Comparison of ENCODE assay signal across 19 cellular contexts in genomic region chr4:148072789-148073188, GRCh38.
DNase-seq lines count a peak whose midpoint lies in the region; TF ChIP-seq lines count a peak whose summit lies in the region.
"Had no signal": no experiment of that assay in that cellular context is flagged by ENCODE, and none has a peak within 500 bp of the region (broad histone marks: within the 10 kb centered on the region; RNA-seq: fewer than 3 reads in every experiment).

No MANE protein-coding gene starts in this region.

- no peak overlapping the region for H2BK12ac ChIP-seq in neuronal stem cell (ENCODE audit: low read length)

- H3K27ac ChIP-seq in coronary artery (no peak overlapping the region), neuronal stem cell (replicated peaks; ENCODE audit: low read length) (no peak overlapping the region)
- H3K27ac ChIP-seq: 22Rv1, BLaER1, C4-2B had no signal

- no peak overlapping the region for H3K4ac ChIP-seq in neuronal stem cell (ENCODE audit: low read length)

- no peak overlapping the region for H3K4me2 ChIP-seq in neuronal stem cell (ENCODE audit: insufficient read depth, low read length, poor library complexity, severe bottlenecking)
- H3K4me2 ChIP-seq: BLaER1, GM23338 had no signal

- peak; percentile 33 for DNase-seq in activated CD8-positive, alpha-beta memory T cell treated with anti-CD3 and anti-CD28 coated beads for 24 hours
- DNase-seq in activated CD8-positive, alpha-beta memory T cell treated with anti-CD3 and anti-CD28 coated beads, Interleukin-2, amount 50 U/mL, for 48 hours, result no peak
- DNase-seq in coronary artery (ENCODE audit: low spot score) (peak; percentile 62), neuronal stem cell (ENCODE audit: low spot score) (no peak), MCF 10A (ENCODE audit: unreplicated experiment) (no peak), inferior parietal cortex (ENCODE audit: extremely low spot score) (no peak)
- DNase-seq: CD4-positive, CD25-positive, alpha-beta regulatory T cell; CD8-positive, alpha-beta memory T cell; DMS 273 treated with DMSO at 0.1 percent for 48 hours; DMS79; EL; GDM1; H9 had no signal

- H3K27me3 Mint-ChIP-seq in MCF 10A (ENCODE audit: insufficient read depth, unreplicated experiment), result no peaks in the 10 kb centered on the region
- H3K27me3 Mint-ChIP-seq: B cell; CD4-positive, CD25-positive, alpha-beta regulatory T cell; CD8-positive, alpha-beta memory T cell had no signal

- H3K4me1 ChIP-seq in neuronal stem cell (ENCODE audit: control insufficient read depth in 2 of 2, insufficient read depth in 1 of 2, low read depth in 1 of 2, low read length in 2 of 2), result no peaks in the 10 kb centered on the region

- H2AFZ ChIP-seq in neuronal stem cell (ENCODE audit: low read length), result no peak overlapping the region
- H2AFZ ChIP-seq: GM23338 had no signal

- intact Hi-C loops in MCF 10A (cut with micrococcal nuclease), result no loop called here

- H3K27me3 ChIP-seq in neuronal stem cell (ENCODE audit: control insufficient read depth in 3 of 3, insufficient read depth in 3 of 3, low read depth in 1 of 3, low read length in 3 of 3), result no peaks in the 10 kb centered on the region
- H3K27me3 ChIP-seq: BLaER1 had no signal

- no peak overlapping the region for H3K9ac ChIP-seq in neuronal stem cell (ENCODE audit: low read depth, low read length, poor library complexity)
- H3K9ac ChIP-seq: BLaER1 had no signal

- no peak overlapping the region for H2BK5ac ChIP-seq in neuronal stem cell (ENCODE audit: low read length)

- peaks cover 0 to 14% of the 10 kb centered on the region in 2 donors for H3K9me3 ChIP-seq in neuronal stem cell (replicated peaks in 1 of 2; ENCODE audit: control insufficient read depth in 2 of 2, insufficient read depth in 1 of 2, low read depth in 1 of 2, low read length in 2 of 2)

- H2BK15ac ChIP-seq in neuronal stem cell (ENCODE audit: low read length), result no peak overlapping the region

- no peak overlapping the region for H4K8ac ChIP-seq in neuronal stem cell (ENCODE audit: low read depth, low read length)

- no peak overlapping the region for H3K4me3 ChIP-seq in coronary artery
- H3K4me3 ChIP-seq in neuronal stem cell (ENCODE audit: low read length in 2 of 2), result peak overlapping the region in 1 of 2 donors; percentile 11
- H3K4me3 ChIP-seq: BLaER1, GM12878, GM23338 had no signal

- peaks cover 24% of the 10 kb centered on the region for H3K9me3 Mint-ChIP-seq in MCF 10A (ENCODE audit: unreplicated experiment)

- H4K91ac ChIP-seq in neuronal stem cell (ENCODE audit: low read depth, low read length, poor library complexity), result no peak overlapping the region

- no peak overlapping the region for H3K23ac ChIP-seq in neuronal stem cell (ENCODE audit: low read depth, low read length, poor library complexity)

- H3K18ac ChIP-seq in neuronal stem cell (ENCODE audit: low read length), result no peak overlapping the region

- H3K4me3 Mint-ChIP-seq in MCF 10A (ENCODE audit: unreplicated experiment), result no peak overlapping the region
- H3K4me3 Mint-ChIP-seq: B cell; CD4-positive, CD25-positive, alpha-beta regulatory T cell; CD8-positive, alpha-beta memory T cell; GM23338; H9 had no signal

- TF ChIP-seq CTCF in coronary artery (IDR thresholded peaks at IDR 0.05), result no peak
- TF ChIP-seq CTCF in MCF 10A (IDR thresholded peaks at IDR 0.05; ENCODE audit: unreplicated experiment), result no peak

- H2AK5ac ChIP-seq in neuronal stem cell (ENCODE audit: low read depth, low read length), result no peak overlapping the region

- H3K4me1 Mint-ChIP-seq in MCF 10A (ENCODE audit: insufficient read depth, unreplicated experiment), result no peaks in the 10 kb centered on the region
- H3K4me1 Mint-ChIP-seq: B cell; CD4-positive, CD25-positive, alpha-beta regulatory T cell had no signal

- H2BK120ac ChIP-seq in neuronal stem cell (ENCODE audit: low read depth, low read length), result peak overlapping the region; percentile 21

- peaks cover 44% of the 10 kb centered on the region for H3K36me3 Mint-ChIP-seq in MCF 10A (ENCODE audit: insufficient read depth, unreplicated experiment)

- BruUV-seq in MCF 10A (replicated peaks; lab: Mats Ljungman, UMichigan), result no TSS peak

- POLR2A ChIA-PET in MCF 10A (lab: Yijun Ruan, JAX), result no interaction called here

- no CpG with 5 or more reads among the region's 9 CpGs for WGBS in neuronal stem cell (ENCODE audit: extremely low coverage in 2 of 2, insufficient read length in 2 of 2, insufficient replicate concordance in 1 of 2), 2 donors

- no peaks in the 10 kb centered on the region for H3K36me3 ChIP-seq in neuronal stem cell (replicated peaks in 1 of 2; ENCODE audit: control insufficient read depth in 2 of 2, insufficient read depth in 2 of 2, low read length in 2 of 2)

- H3K79me1 ChIP-seq in neuronal stem cell (ENCODE audit: low read depth, low read length), result no peaks in the 10 kb centered on the region

- CTCF ChIA-PET in MCF 10A (lab: Yijun Ruan, JAX), result no interaction called here

- H3K14ac ChIP-seq in neuronal stem cell (ENCODE audit: low read length), result no peak overlapping the region

- H3K27ac Mint-ChIP-seq in MCF 10A (ENCODE audit: low read depth, unreplicated experiment), result no peak overlapping the region
- H3K27ac Mint-ChIP-seq: B cell; CD4-positive, CD25-positive, alpha-beta regulatory T cell; GM23338; H9 had no signal

Comparison
In these comparisons a context has a peak if more than half of its experiments do, and no peak if none do; other contexts are left out.
1. DNase-seq: peak in activated CD8-positive, alpha-beta memory T cell treated with anti-CD3 and anti-CD28 coated beads for 24 hours (single experiment) and coronary artery (single experiment); none in activated CD8-positive, alpha-beta memory T cell treated with anti-CD3 and anti-CD28 coated beads, Interleukin-2, amount 50 U/mL, for 48 hours (single experiment), neuronal stem cell (single experiment), MCF 10A (single experiment) and inferior parietal cortex (single experiment).